1 cellular context compared by ENCODE assay signal in the genomic region with DNA sequence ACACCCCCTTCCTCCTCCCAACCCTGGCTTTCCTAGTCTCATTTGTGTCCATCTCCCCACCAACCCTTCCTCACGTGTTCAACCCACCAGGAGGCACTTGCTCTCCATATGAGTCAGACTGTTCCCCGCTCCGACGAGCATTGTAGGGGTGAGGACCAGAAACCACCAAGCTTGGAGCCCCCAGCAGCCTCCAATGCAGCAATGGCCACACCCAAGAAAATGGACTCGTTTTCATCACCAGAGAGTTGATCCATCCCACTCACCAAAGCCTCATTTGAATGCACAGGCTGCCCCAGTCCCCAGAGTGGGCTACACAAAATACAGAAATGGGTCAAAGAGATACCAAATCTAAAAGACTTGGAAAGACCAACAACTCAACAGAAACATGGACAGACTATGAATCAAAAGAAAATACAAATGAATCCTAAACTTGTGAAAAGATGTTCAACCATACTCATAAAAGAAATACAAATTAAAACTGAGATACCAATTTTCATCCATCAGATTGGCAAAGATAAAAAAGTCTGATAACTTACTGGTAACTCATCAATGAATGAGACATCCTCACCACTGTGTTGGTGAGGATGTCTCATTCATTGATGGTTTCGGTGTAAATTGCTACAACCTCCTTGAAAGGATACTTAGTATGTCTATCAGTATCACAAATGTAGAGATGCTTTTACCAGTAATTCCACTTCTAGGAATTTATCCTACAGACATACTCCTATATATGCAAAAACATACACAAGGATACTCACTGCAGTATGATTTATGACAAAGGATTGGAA.
TF ChIP-seq lines count a peak whose summit lies in the region.

No MANE protein-coding gene starts in this region.

TF ChIP-seq in GM23338, 12 proteins besides CTCF, POLR2A, EP300 and RAD21 (continued from another document):
- TF ChIP-seq, protein P1, sequence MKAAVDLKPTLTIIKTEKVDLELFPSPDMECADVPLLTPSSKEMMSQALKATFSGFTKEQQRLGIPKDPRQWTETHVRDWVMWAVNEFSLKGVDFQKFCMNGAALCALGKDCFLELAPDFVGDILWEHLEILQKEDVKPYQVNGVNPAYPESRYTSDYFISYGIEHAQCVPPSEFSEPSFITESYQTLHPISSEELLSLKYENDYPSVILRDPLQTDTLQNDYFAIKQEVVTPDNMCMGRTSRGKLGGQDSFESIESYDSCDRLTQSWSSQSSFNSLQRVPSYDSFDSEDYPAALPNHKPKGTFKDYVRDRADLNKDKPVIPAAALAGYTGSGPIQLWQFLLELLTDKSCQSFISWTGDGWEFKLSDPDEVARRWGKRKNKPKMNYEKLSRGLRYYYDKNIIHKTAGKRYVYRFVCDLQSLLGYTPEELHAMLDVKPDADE (IDR thresholded peaks at IDR 0.05) = no peak
- TF ChIP-seq EZH2 (IDR thresholded peaks at IDR 0.05; ENCODE audit: low read depth, unreplicated experiment) (no peak), JUNB (IDR thresholded peaks at IDR 0.05; ENCODE audit: unreplicated experiment) (no peak), EZH2phosphoT487 (IDR thresholded peaks at IDR 0.05; ENCODE audit: unreplicated experiment) (no peak), CREB1 (CRISPR knock-in tag; IDR thresholded peaks at IDR 0.05; ENCODE audit: low read depth) (no peak), ZNF331 (CRISPR knock-in tag; IDR thresholded peaks at IDR 0.05; ENCODE audit: low read depth) (no peak), STAT1 (IDR thresholded peaks at IDR 0.05; ENCODE audit: unreplicated experiment) (no peak), NANOG (IDR thresholded peaks at IDR 0.05; ENCODE audit: borderline replicate concordance) (no peak)
- TF ChIP-seq, protein P2, sequence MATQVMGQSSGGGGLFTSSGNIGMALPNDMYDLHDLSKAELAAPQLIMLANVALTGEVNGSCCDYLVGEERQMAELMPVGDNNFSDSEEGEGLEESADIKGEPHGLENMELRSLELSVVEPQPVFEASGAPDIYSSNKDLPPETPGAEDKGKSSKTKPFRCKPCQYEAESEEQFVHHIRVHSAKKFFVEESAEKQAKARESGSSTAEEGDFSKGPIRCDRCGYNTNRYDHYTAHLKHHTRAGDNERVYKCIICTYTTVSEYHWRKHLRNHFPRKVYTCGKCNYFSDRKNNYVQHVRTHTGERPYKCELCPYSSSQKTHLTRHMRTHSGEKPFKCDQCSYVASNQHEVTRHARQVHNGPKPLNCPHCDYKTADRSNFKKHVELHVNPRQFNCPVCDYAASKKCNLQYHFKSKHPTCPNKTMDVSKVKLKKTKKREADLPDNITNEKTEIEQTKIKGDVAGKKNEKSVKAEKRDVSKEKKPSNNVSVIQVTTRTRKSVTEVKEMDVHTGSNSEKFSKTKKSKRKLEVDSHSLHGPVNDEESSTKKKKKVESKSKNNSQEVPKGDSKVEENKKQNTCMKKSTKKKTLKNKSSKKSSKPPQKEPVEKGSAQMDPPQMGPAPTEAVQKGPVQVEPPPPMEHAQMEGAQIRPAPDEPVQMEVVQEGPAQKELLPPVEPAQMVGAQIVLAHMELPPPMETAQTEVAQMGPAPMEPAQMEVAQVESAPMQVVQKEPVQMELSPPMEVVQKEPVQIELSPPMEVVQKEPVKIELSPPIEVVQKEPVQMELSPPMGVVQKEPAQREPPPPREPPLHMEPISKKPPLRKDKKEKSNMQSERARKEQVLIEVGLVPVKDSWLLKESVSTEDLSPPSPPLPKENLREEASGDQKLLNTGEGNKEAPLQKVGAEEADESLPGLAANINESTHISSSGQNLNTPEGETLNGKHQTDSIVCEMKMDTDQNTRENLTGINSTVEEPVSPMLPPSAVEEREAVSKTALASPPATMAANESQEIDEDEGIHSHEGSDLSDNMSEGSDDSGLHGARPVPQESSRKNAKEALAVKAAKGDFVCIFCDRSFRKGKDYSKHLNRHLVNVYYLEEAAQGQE (IDR thresholded peaks at IDR 0.05; ENCODE audit: unreplicated experiment) = no peak
- TF ChIP-seq, protein P3, sequence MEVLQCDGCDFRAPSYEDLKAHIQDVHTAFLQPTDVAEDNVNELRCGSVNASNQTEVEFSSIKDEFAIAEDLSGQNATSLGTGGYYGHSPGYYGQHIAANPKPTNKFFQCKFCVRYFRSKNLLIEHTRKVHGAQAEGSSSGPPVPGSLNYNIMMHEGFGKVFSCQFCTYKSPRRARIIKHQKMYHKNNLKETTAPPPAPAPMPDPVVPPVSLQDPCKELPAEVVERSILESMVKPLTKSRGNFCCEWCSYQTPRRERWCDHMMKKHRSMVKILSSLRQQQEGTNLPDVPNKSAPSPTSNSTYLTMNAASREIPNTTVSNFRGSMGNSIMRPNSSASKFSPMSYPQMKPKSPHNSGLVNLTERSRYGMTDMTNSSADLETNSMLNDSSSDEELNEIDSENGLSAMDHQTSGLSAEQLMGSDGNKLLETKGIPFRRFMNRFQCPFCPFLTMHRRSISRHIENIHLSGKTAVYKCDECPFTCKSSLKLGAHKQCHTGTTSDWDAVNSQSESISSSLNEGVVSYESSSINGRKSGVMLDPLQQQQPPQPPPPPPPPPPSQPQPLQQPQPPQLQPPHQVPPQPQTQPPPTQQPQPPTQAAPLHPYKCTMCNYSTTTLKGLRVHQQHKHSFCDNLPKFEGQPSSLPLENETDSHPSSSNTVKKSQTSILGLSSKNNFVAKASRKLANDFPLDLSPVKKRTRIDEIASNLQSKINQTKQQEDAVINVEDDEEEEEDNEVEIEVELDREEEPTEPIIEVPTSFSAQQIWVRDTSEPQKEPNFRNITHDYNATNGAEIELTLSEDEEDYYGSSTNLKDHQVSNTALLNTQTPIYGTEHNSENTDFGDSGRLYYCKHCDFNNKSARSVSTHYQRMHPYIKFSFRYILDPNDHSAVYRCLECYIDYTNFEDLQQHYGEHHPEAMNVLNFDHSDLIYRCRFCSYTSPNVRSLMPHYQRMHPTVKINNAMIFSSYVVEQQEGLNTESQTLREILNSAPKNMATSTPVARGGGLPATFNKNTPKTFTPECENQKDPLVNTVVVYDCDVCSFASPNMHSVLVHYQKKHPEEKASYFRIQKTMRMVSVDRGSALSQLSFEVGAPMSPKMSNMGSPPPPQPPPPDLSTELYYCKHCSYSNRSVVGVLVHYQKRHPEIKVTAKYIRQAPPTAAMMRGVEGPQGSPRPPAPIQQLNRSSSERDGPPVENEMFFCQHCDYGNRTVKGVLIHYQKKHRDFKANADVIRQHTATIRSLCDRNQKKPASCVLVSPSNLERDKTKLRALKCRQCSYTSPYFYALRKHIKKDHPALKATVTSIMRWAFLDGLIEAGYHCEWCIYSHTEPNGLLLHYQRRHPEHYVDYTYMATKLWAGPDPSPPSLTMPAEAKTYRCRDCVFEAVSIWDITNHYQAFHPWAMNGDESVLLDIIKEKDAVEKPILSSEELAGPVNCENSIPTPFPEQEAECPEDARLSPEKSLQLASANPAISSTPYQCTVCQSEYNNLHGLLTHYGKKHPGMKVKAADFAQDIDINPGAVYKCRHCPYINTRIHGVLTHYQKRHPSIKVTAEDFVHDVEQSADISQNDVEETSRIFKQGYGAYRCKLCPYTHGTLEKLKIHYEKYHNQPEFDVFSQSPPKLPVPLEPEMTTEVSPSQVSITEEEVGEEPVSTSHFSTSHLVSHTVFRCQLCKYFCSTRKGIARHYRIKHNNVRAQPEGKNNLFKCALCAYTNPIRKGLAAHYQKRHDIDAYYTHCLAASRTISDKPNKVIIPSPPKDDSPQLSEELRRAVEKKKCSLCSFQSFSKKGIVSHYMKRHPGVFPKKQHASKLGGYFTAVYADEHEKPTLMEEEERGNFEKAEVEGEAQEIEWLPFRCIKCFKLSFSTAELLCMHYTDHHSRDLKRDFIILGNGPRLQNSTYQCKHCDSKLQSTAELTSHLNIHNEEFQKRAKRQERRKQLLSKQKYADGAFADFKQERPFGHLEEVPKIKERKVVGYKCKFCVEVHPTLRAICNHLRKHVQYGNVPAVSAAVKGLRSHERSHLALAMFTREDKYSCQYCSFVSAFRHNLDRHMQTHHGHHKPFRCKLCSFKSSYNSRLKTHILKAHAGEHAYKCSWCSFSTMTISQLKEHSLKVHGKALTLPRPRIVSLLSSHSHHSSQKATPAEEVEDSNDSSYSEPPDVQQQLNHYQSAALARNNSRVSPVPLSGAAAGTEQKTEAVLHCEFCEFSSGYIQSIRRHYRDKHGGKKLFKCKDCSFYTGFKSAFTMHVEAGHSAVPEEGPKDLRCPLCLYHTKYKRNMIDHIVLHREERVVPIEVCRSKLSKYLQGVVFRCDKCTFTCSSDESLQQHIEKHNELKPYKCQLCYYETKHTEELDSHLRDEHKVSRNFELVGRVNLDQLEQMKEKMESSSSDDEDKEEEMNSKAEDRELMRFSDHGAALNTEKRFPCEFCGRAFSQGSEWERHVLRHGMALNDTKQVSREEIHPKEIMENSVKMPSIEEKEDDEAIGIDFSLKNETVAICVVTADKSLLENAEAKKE (CRISPR knock-in tag; IDR thresholded peaks at IDR 0.05) = no peak
